In genomic region chr1:205681364-205681763, GRCh38 we compare ENCODE assay signal across 18 cellular contexts. TPM values are rescaled to one million over a fixed set of nuclear protein-coding genes. Genes with fewer than 3 reads are reported as not detected.
DNase-seq lines count a peak whose midpoint lies in the region; ATAC-seq and TF ChIP-seq lines count a peak whose summit lies in the region.
"Had no signal": no experiment of that assay in that cellular context is flagged by ENCODE, and none has a peak within 500 bp of the region (broad histone marks: within the 10 kb centered on the region; RNA-seq: fewer than 3 reads in every experiment).

No MANE protein-coding gene starts in this region.

- no peak for DNase-seq in activated T-cell treated with anti-CD3 and anti-CD28 coated beads, Interleukin-2, amount 50 U/mL, for 4 hours
- DNase-seq in activated T-cell treated with anti-CD3 and anti-CD28 coated beads, Interleukin-2, amount 50 U/mL, for 48 hours = no peak
- DNase-seq in T-cell (no peak), retinal pigment epithelial cell (ENCODE audit: low read depth) (no peak), EL (no peak), germinal center (ENCODE audit: low spot score) (no peak), GM03348 (ENCODE audit: low spot score) (no peak)
- DNase-seq: activated CD4-positive, alpha-beta T cell treated with anti-CD3 and anti-CD28 coated beads, Interleukin-2, amount 50 U/mL, for 4 hours; adrenal gland; CD4-positive, CD25-positive, alpha-beta regulatory T cell; central memory CD4-positive, alpha-beta T cell; effector CD4-positive, alpha-beta T cell; MG63; NCI-H146; stimulated activated CD4-positive, alpha-beta T cell treated with anti-CD3 and anti-CD28 coated beads, Interleukin-12 subunit alpha, Interleukin-12 subunit beta, amount 100 ng/mL, for 4 hours; thyroid gland had no signal

- no peaks in the 10 kb centered on the region for H3K9me3 Mint-ChIP-seq in activated T-cell treated with anti-CD3 and anti-CD28 coated beads, Interleukin-2, amount 50 U/mL, for 4 hours
- no peaks in the 10 kb centered on the region for H3K9me3 Mint-ChIP-seq in T-cell
- H3K9me3 Mint-ChIP-seq: memory B cell had no signal

- H3K4me3 ChIP-seq in retinal pigment epithelial cell (ENCODE audit: low read length) = no peak overlapping the region

- CTCF ChIA-PET in T-cell (lab: Charles Lee) = no interaction called here

- H3K27me3 Mint-ChIP-seq in activated T-cell treated with anti-CD3 and anti-CD28 coated beads, Interleukin-2, amount 50 U/mL, for 4 hours (ENCODE audit: low read depth) = peaks cover 8% of the 10 kb centered on the region
- peaks cover 4 to 7% of the 10 kb centered on the region in 2 donors for H3K27me3 Mint-ChIP-seq in T-cell
- H3K27me3 Mint-ChIP-seq: memory B cell had no signal

- H3K4me3 Mint-ChIP-seq in activated T-cell treated with anti-CD3 and anti-CD28 coated beads, Interleukin-2, amount 50 U/mL, for 4 hours = peak overlapping the region; percentile 75
- H3K4me3 Mint-ChIP-seq in T-cell = peak overlapping the region in 2 of 3 donors; percentile 70 to 75

- no peaks in the 10 kb centered on the region for H3K36me3 Mint-ChIP-seq in activated T-cell treated with anti-CD3 and anti-CD28 coated beads, Interleukin-2, amount 50 U/mL, for 4 hours (ENCODE audit: insufficient read depth)
- no peaks in the 10 kb centered on the region for H3K36me3 Mint-ChIP-seq in T-cell
- H3K36me3 Mint-ChIP-seq: CD4-positive, CD25-positive, alpha-beta regulatory T cell; memory B cell had no signal

- no peak overlapping the region for H3K27ac Mint-ChIP-seq in T-cell
- H3K27ac Mint-ChIP-seq: CD4-positive, CD25-positive, alpha-beta regulatory T cell; memory B cell had no signal

- ATAC-seq in activated T-cell treated with anti-CD3 and anti-CD28 coated beads, Interleukin-2, amount 50 U/mL, for 4 hours = no peak
- ATAC-seq in T-cell (replicated peaks in 1 of 4) (no peak), esophagus mucosa (peak; percentile 44)

- H3K4me1 Mint-ChIP-seq in activated T-cell treated with anti-CD3 and anti-CD28 coated beads, Interleukin-2, amount 50 U/mL, for 4 hours (ENCODE audit: low read depth) = peaks cover 11% of the 10 kb centered on the region
- peaks cover 11 to 14% (median 14%) of the 10 kb centered on the region in 3 donors for H3K4me1 Mint-ChIP-seq in T-cell

- POLR2A ChIA-PET in T-cell (lab: Charles Lee) = interaction anchor here in 1 of 2 donors (0.5 kb wide), 1 partner anchor 14 kb away, joined by 3 read pairs; no protein-coding TSS in a partner anchor

- peak; percentile 5 for TF ChIP-seq CTCF in retinal pigment epithelial cell (conservative IDR thresholded peaks at IDR 0.05; ENCODE audit: low read depth, low read length)

RNA-seq across cellular contexts. Expression of gene SLC45A3, which starts 1.1 kb away (rescaled TPM):
- 1 to 10 TPM in 2 of 3 donors, under 1 TPM in 1; 0.34 to 1.4 (median 1.1) TPM for total RNA-seq in activated T-cell treated with anti-CD3 and anti-CD28 coated beads, Interleukin-2, amount 50 U/mL, for 4 hours
- total RNA-seq in T-cell (1 to 10 TPM in 2 of 5 donors, under 1 TPM in 3; 0.35 to 2.1 (median 0.75) TPM), esophagus mucosa (1.2 TPM)

RNA-seq across cellular contexts. Expression of gene ELK4, which starts 49.6 kb away (rescaled TPM):
- total RNA-seq in activated T-cell treated with anti-CD3 and anti-CD28 coated beads, Interleukin-2, amount 50 U/mL, for 4 hours = 100 to 1,000 TPM in 2 of 3 donors, 10 to 100 TPM in 1; 90.7 to 103 (median 101) TPM
- 100 to 1,000 TPM; 131 to 185 (median 173) TPM for total RNA-seq in T-cell
- total RNA-seq in esophagus mucosa = 28.8 TPM
